ENCODE assay signal across 18 cellular contexts in the genomic region with DNA sequence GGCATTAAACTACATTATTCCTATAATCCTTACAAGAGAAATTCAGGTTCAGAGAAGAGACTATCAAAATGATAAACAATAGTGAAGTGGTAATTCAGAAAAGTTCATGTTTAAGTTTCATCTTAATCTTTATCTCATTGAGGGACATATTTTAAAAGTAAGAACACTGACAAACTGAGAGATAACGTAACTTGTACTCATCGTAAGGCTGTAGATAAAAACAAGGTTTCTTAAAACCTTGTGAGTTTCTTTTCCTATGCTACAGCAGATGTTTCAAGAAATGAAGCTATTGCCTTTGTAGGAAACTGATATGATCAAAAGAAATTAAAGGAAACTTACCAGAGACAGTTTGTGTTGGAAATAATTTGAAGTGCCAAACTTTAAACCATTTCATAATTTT.
"Had no signal": no experiment of that assay in that cellular context is flagged by ENCODE, and none has a peak within 500 bp of the region (broad histone marks: within the 10 kb centered on the region; RNA-seq: fewer than 3 reads in every experiment).

No MANE protein-coding gene starts in this region.

- DNase-seq: activated B cell treated with CpG ODN at 0.5 μM for 24 hours; activated gamma-delta T cell treated with Interleukin-2 at 50 U/mL for 16 hours; aorta; foreskin fibroblast; heart left ventricle; islet precursor cell; mammary epithelial cell; mucosa of descending colon; natural killer cell; SIG-M5; spleen; stimulated activated CD4-positive, alpha-beta T cell treated with anti-CD3 and anti-CD28 coated beads, Interleukin-2, amount 100 ng/mL, for 24 hours; stimulated activated naive B cell treated with anti-CD40 and anti-IgM and Interleukin-4, amounts not matched to agents 10 μg/mL and 1 μg/mL and 100 μg/mL, for 72 hours; trophoblast cell had no signal

- H3K4me3 Mint-ChIP-seq: activated B cell treated with CpG ODN at 0.5 μM for 24 hours; natural killer cell; stimulated activated naive B cell treated with anti-CD40 and anti-IgM and Interleukin-4, amounts not matched to agents 10 μg/mL and 1 μg/mL and 100 μg/mL, for 72 hours had no signal

- H3K4me3 ChIP-seq: cardiac muscle cell, esophagus muscularis mucosa, heart left ventricle, mucosa of descending colon, spleen had no signal

- H3K27me3 Mint-ChIP-seq: activated B cell treated with CpG ODN at 0.5 μM for 24 hours; stimulated activated naive B cell treated with anti-CD40 and anti-IgM and Interleukin-4, amounts not matched to agents 10 μg/mL and 1 μg/mL and 100 μg/mL, for 72 hours had no signal

- H3K27me3 ChIP-seq: cardiac muscle cell, esophagus muscularis mucosa, heart left ventricle, spleen had no signal

- H3K27ac Mint-ChIP-seq: activated B cell treated with CpG ODN at 0.5 μM for 24 hours; natural killer cell; stimulated activated naive B cell treated with anti-CD40 and anti-IgM and Interleukin-4, amounts not matched to agents 10 μg/mL and 1 μg/mL and 100 μg/mL, for 72 hours had no signal

- ATAC-seq: heart left ventricle; left lobe of liver; mucosa of descending colon; natural killer cell; sciatic nerve; stimulated activated naive B cell treated with anti-CD40 and anti-IgM and Interleukin-4, amounts not matched to agents 10 μg/mL and 1 μg/mL and 100 μg/mL, for 72 hours had no signal

- H3K36me3 ChIP-seq: cardiac muscle cell, esophagus muscularis mucosa, heart left ventricle, spleen had no signal

- H3K9me3 ChIP-seq: esophagus muscularis mucosa, heart left ventricle, mucosa of descending colon, spleen had no signal

- H3K36me3 Mint-ChIP-seq: natural killer cell had no signal

- H3K9me3 Mint-ChIP-seq: activated B cell treated with CpG ODN at 0.5 μM for 24 hours; natural killer cell; stimulated activated naive B cell treated with anti-CD40 and anti-IgM and Interleukin-4, amounts not matched to agents 10 μg/mL and 1 μg/mL and 100 μg/mL, for 72 hours had no signal
